In genomic region chr2:53173126-53173525, GRCh38 we compare ENCODE assay signal across 19 cellular contexts.
DNase-seq lines count a peak whose midpoint lies in the region; ATAC-seq, FAIRE-seq and TF ChIP-seq lines count a peak whose summit lies in the region.
"Had no signal": no experiment of that assay in that cellular context is flagged by ENCODE, and none has a peak within 500 bp of the region (broad histone marks: within the 10 kb centered on the region; RNA-seq: fewer than 3 reads in every experiment).

No MANE protein-coding gene starts in this region.

- no peak for ATAC-seq in A549
- peak; percentile 41 to 48 for ATAC-seq in left cardiac atrium
- no peak for ATAC-seq in sciatic nerve
- ATAC-seq: GM23338, HCT116, HepG2 had no signal

- no peaks in the 10 kb centered on the region for H3K27me3 Mint-ChIP-seq in nephron (ENCODE audit: low read depth)
- H3K27me3 Mint-ChIP-seq: CD4-positive, alpha-beta T cell; IgD-negative memory B cell had no signal

- CTCF ChIA-PET in A549 (lab: Yijun Ruan, JAX), result no interaction called here

- no peaks in the 10 kb centered on the region for H3K36me3 Mint-ChIP-seq in nephron (ENCODE audit: low read depth)

- no peak for TF ChIP-seq CTCF in A549 (IDR thresholded peaks at IDR 0.05)
- TF ChIP-seq CTCF in nephron (IDR thresholded peaks at IDR 0.05; ENCODE audit: unreplicated experiment in 3 of 3), result no peak

- no peak for DNase-seq in A549 (ENCODE audit: low read depth in 1 of 2, low spot score in 1 of 2)
- peak; percentile 29 to 87 for DNase-seq in NCI-H446 (lab: John Stamatoyannopoulos, UW)
- no peak for DNase-seq in left cardiac atrium
- DNase-seq in sciatic nerve (ENCODE audit: low spot score), result no peak
- DNase-seq in cerebellar cortex (ENCODE audit: low spot score), result no peak
- DNase-seq: ACHN; Caco-2; CD4-positive, alpha-beta T cell; GF-D8; HFFc6 had no signal

- TF ChIP-seq EP300 in A549 (IDR thresholded peaks at IDR 0.05), result no peak

- no peak overlapping the region for H3K4me3 ChIP-seq in A549
- H3K4me3 ChIP-seq: GM23338 had no signal

- intact Hi-C loops in left cardiac atrium (cut with DNase I), result no loop called here
- intact Hi-C loops in sciatic nerve (cut with DNase I), result no loop called here

- POLR2A ChIA-PET in A549 (lab: Yijun Ruan, JAX), result no interaction called here

- TF ChIP-seq POLR2A in A549 (IDR thresholded peaks at IDR 0.05; ENCODE audit: low read length), result no peak

- no peaks in the 10 kb centered on the region for H3K9me3 Mint-ChIP-seq in nephron
- H3K9me3 Mint-ChIP-seq: CD4-positive, alpha-beta T cell; GM23338; HFFc6 had no signal

- H3K9me3 ChIP-seq in A549, result no peaks in the 10 kb centered on the region
- H3K9me3 ChIP-seq: Caco-2 had no signal

- H3K27ac Mint-ChIP-seq in nephron, result peak overlapping the region in 2 of 3 experiments; percentile 40 to 64
- H3K27ac Mint-ChIP-seq: CD4-positive, alpha-beta T cell; GM23338; HFFc6; IgD-negative memory B cell had no signal

- peak; percentile 32 for FAIRE-seq in A549 (lab: Jason Lieb, UNC)
- FAIRE-seq: D721Med, H54, HepG2, HTR-8/SVneo had no signal

- no peaks in the 10 kb centered on the region for H3K4me1 ChIP-seq in A549
- H3K4me1 ChIP-seq: Caco-2 had no signal

- H3K4me3 Mint-ChIP-seq in nephron, result no peak overlapping the region
- H3K4me3 Mint-ChIP-seq: CD4-positive, alpha-beta T cell; GM23338; HFFc6; IgD-negative memory B cell had no signal

- H3K27ac ChIP-seq in A549, result no peak overlapping the region
- H3K27ac ChIP-seq: C4-2B had no signal

- no peak overlapping the region for H3K4me2 ChIP-seq in A549
- H3K4me2 ChIP-seq: GM23338 had no signal

- 29% methylated on average over 1 of the region's 1 CpG for WGBS in A549 (ENCODE audit: missing lambda C conversion rate)

- no peak for TF ChIP-seq RAD21 in A549 (conservative IDR thresholded peaks at IDR 0.05 in 1 of 2, IDR thresholded peaks at IDR 0.05 in 1 of 2)

- H3K4me1 Mint-ChIP-seq in nephron, result peaks cover 15% of the 10 kb centered on the region
- H3K4me1 Mint-ChIP-seq: GM23338, IgD-negative memory B cell had no signal

TF ChIP-seq in A549, 52 proteins besides CTCF, POLR2A, EP300 and RAD21:
- TF ChIP-seq HES2 (IDR thresholded peaks at IDR 0.05), result no peak
- no peak for TF ChIP-seq JUNB (IDR thresholded peaks at IDR 0.05)
TF ChIP-seq in A549: peak in this region for 0.

Comparison
In these comparisons a context has a peak if more than half of its experiments do, and no peak if none do; other contexts are left out.
1. ATAC-seq: peak in left cardiac atrium (2 of 2); none in A549 (0 of 2) and sciatic nerve (single experiment).
2. DNase-seq: peak in NCI-H446 (2 of 2); none in A549 (0 of 2), left cardiac atrium (single experiment), sciatic nerve (single experiment) and cerebellar cortex (single experiment).